ENCODE assay signal across 34 cellular contexts in the genomic region with DNA sequence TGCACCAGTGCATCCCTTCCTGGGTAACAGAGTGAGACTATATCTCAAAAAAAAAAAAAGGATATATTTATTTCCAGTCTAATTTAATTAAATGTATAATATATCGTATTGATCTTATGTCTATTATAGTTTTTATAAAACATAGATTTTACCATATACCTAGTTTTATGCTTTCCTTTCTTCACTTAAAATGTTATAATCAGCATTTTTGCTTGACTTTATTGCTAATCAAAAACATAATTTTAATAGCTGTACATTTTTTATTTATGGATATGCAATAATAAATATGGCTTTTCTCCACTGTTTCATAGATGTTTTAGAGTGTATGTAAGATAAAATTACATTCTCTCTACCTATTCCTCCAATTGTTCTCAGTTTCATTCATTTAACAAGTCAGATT.
"Had no signal": no experiment of that assay in that cellular context is flagged by ENCODE, and none has a peak within 500 bp of the region (broad histone marks: within the 10 kb centered on the region; RNA-seq: fewer than 3 reads in every experiment).

No MANE protein-coding gene starts in this region.

- H3K27me3 ChIP-seq: adrenal gland, body of pancreas, brain microvascular endothelial cell, breast epithelium had no signal

- DNase-seq: activated B cell treated with CpG ODN at 0.5 μM for 24 hours; activated CD4-positive, alpha-beta memory T cell treated with anti-CD3 and anti-CD28 coated beads for 36 hours; activated CD4-positive, alpha-beta T cell treated with anti-CD3 and anti-CD28 coated beads for 4 hours; activated CD4-positive, alpha-beta T cell treated with anti-CD3 and anti-CD28 coated beads, Interleukin-2, amount 10 ng/mL, durations not matched to agents 24 days and 14 days; activated CD4-positive, alpha-beta T cell treated with anti-CD3 and anti-CD28 coated beads, Interleukin-2, amount 50 U/mL, for 1 hour; activated CD4-positive, alpha-beta T cell treated with anti-CD3 and anti-CD28 coated beads, Interleukin-2, amount 50 U/mL, for 4 hours; activated CD4-positive, CD25-positive, alpha-beta regulatory T cell treated with anti-CD3 and anti-CD28 coated beads, Interleukin-2, amount 50 U/mL, for 72 hours; activated CD8-positive, alpha-beta memory T cell treated with anti-CD3 and anti-CD28 coated beads, Interleukin-2, amount 50 U/mL, for 4 hours; activated CD8-positive, alpha-beta T cell treated with anti-CD3 and anti-CD28 coated beads for 36 hours; activated effector memory CD4-positive, alpha-beta T cell treated with anti-CD3 and anti-CD28 coated beads, Interleukin-2, amount 50 U/mL, for 16 hours; activated gamma-delta T cell treated with Interleukin-2 at 50 U/mL for 16 hours; activated naive CD4-positive, alpha-beta T cell; activated naive CD4-positive, alpha-beta T cell treated with anti-CD3 and anti-CD28 coated beads for 36 hours; activated naive CD4-positive, alpha-beta T cell treated with anti-CD3 and anti-CD28 coated beads, Interleukin-2, amount 50 U/mL, for 16 hours; activated naive CD8-positive, alpha-beta T cell treated with anti-CD3 and anti-CD28 coated beads for 36 hours; activated T-cell treated with anti-CD3 and anti-CD28 coated beads for 4 hours; activated T-cell treated with anti-CD3 and anti-CD28 coated beads, Interleukin-2, amount 50 U/mL, for 1 hour; activated T-cell treated with anti-CD3 and anti-CD28 coated beads, Interleukin-2, amount 50 U/mL, for 4 hours; activated T-cell treated with anti-CD3 and anti-CD28 coated beads, Interleukin-2, amount 50 U/mL, for 72 hours; adrenal gland; amniotic stem cell; aorta; body of pancreas; brain microvascular endothelial cell; central memory CD4-positive, alpha-beta T cell; T-helper 1 cell; T-helper 2 cell; T-helper 9 cell had no signal

- ATAC-seq: activated CD8-positive, alpha-beta T cell treated with anti-CD3 and anti-CD28 coated beads for 36 hours; activated naive CD4-positive, alpha-beta T cell treated with anti-CD3 and anti-CD28 coated beads, Interleukin-2, amount 50 U/mL, for 72 hours; activated T-cell treated with anti-CD3 and anti-CD28 coated beads, Interleukin-2, amount 50 U/mL, for 4 hours; activated T-cell treated with anti-CD3 and anti-CD28 coated beads, Interleukin-2, amount 50 U/mL, for 72 hours; activated T-helper 17 cell treated with anti-CD3 and anti-CD28 coated beads, Interleukin-2, amount 50 U/mL, for 72 hours; body of pancreas had no signal

- H3K4me3 ChIP-seq: adrenal gland, body of pancreas, breast epithelium had no signal

- H3K27ac ChIP-seq: adrenal gland, body of pancreas, brain microvascular endothelial cell, breast epithelium, VCaP had no signal

- FAIRE-seq: astrocyte, TTC549 had no signal

- H3K9me3 ChIP-seq: adrenal gland, body of pancreas, breast epithelium had no signal

- H3K4me1 ChIP-seq: adrenal gland, body of pancreas, breast epithelium had no signal

- H3K36me3 ChIP-seq: adrenal gland, brain microvascular endothelial cell, breast epithelium had no signal
